In genomic region chr14:105092912-105093425, GRCh38 we compare ENCODE assay signal across 8 cellular contexts. TPM values are rescaled to one million over a fixed set of nuclear protein-coding genes. Genes with fewer than 3 reads are reported as not detected.
DNase-seq lines count a peak whose midpoint lies in the region; ATAC-seq, FAIRE-seq and TF ChIP-seq lines count a peak whose summit lies in the region.

No MANE protein-coding gene starts in this region.

- WGBS in A549 (ENCODE audit: missing lambda C conversion rate), result no CpG with 5 or more reads among the region's 46 CpGs
- 2% methylated on average over 46 of the region's 46 CpGs for WGBS in urinary bladder

- H3K4me1 ChIP-seq in A549, result peaks cover 52% of the 10 kb centered on the region
- no peaks in the 10 kb centered on the region for H3K4me1 ChIP-seq in urinary bladder (ENCODE audit: insufficient read depth)

- H3K36me3 ChIP-seq in urinary bladder (ENCODE audit: insufficient read depth), result no peaks in the 10 kb centered on the region

- CTCF ChIA-PET in A549 (lab: Yijun Ruan, JAX), result interaction anchor here (0.7 to 9.1 kb wide), 5 partner anchors 9 to 163 kb away, joined by 3 to 132 read pairs (median 6); partner anchors contain the start of genes JAG2 and NUDT14

- H3K4me3 ChIP-seq in A549, result peak overlapping the region; percentile 92
- peak overlapping the region; percentile 58 for H3K4me3 ChIP-seq in urinary bladder (ENCODE audit: low read depth, low read length)

- H3K27ac ChIP-seq in A549 (peak overlapping the region; percentile 98 to 100), urinary bladder (ENCODE audit: low read depth) (peak overlapping the region; percentile 84)

- peak; percentile 33; the same call in 1 of the 2 replicates for TF ChIP-seq POLR2A in A549 (IDR thresholded peaks at IDR 0.05; ENCODE audit: low read length)

- no peak for TF ChIP-seq CTCF in A549 (IDR thresholded peaks at IDR 0.05)
- no peak for TF ChIP-seq CTCF in omental fat pad (IDR thresholded peaks at IDR 0.05)

- ATAC-seq in A549, result peak; percentile 1 to 2; a peak in 2 of 6 replicates
- peak; percentile 33 for ATAC-seq in GM19023 (IDR thresholded peaks at IDR 0.05; ENCODE audit: unreplicated experiment)
- peak; percentile 41 for ATAC-seq in omental fat pad (ENCODE audit: low FRiP score)

- H3K4me2 ChIP-seq in A549, result peak overlapping the region; percentile 98

- peak; percentile 77 to 85 for DNase-seq in A549 (ENCODE audit: low read depth in 1 of 2, low spot score in 1 of 2)
- DNase-seq in NCI-H1694 (lab: John Stamatoyannopoulos, UW), result peak; percentile 72
- peak; percentile 38 to 52 for DNase-seq in activated T-helper 1 cell treated with anti-CD3 and anti-CD28 coated beads, Interleukin-2, amount 50 U/mL, for 16 hours (ENCODE audit: low read depth in 1 of 2, low spot score in 1 of 2)
- DNase-seq in fibroblast of peridontal ligament (ENCODE audit: extremely low read depth), result peak; percentile 28
- no peak for DNase-seq in omental fat pad (ENCODE audit: low spot score)
- DNase-seq in KG1 (lab: John Stamatoyannopoulos, UW), result no peak

- H3K9me3 ChIP-seq in A549, result no peaks in the 10 kb centered on the region

- 0 out of 5 replicates have a peak, but pooled peaks of 1 of the 2 experiments have one; percentile 22 for TF ChIP-seq EP300 in A549 (IDR thresholded peaks at IDR 0.05)

- no peak for FAIRE-seq in A549 (lab: Jason Lieb, UNC)

- no peak for TF ChIP-seq RAD21 in A549 (conservative IDR thresholded peaks at IDR 0.05 in 1 of 2, IDR thresholded peaks at IDR 0.05 in 1 of 2)

- POLR2A ChIA-PET in A549 (lab: Yijun Ruan, JAX), result interaction anchor here (0.6 to 2.3 kb wide), 3 partner anchors 72 to 208 kb away, joined by 3 to 15 read pairs (median 3); partner anchors contain the start of genes BRF1, CDCA4 and JAG2

TF ChIP-seq in A549, 52 proteins besides CTCF, POLR2A, EP300 and RAD21:
- TF ChIP-seq TFCP2L1 (CRISPR knock-in tag; IDR thresholded peaks at IDR 0.05) (no peak; the same call in 1 of the 2 replicates), RNF2 (IDR thresholded peaks at IDR 0.05; ENCODE audit: borderline replicate concordance, low read depth) (no peak), ZFP36 (IDR thresholded peaks at IDR 0.05; ENCODE audit: borderline replicate concordance, partially characterized antibody) (peak; percentile 86), EHF (CRISPR knock-in tag; IDR thresholded peaks at IDR 0.05) (no peak), BCL3 (IDR thresholded peaks at IDR 0.05) (peak; percentile 27; the same call in 2 of the 3 replicates), EHMT2 (IDR thresholded peaks at IDR 0.05; ENCODE audit: low read depth) (no peak), ZC3H11A (IDR thresholded peaks at IDR 0.05) (no peak), PHF8 (IDR thresholded peaks at IDR 0.05; ENCODE audit: borderline replicate concordance, low read depth) (peak; percentile 28; the same call in 1 of the 2 replicates), SREBF2 (IDR thresholded peaks at IDR 0.05) (no peak), HOXA7 (CRISPR knock-in tag; IDR thresholded peaks at IDR 0.05) (no peak), ESRRA (IDR thresholded peaks at IDR 0.05; ENCODE audit: borderline replicate concordance, low read length) (no peak), JUN (IDR thresholded peaks at IDR 0.05) (peak in 1 of 2 experiments; percentile 69; a peak in 3 of 5 replicates), FOSB (CRISPR knock-in tag; IDR thresholded peaks at IDR 0.05) (no peak), MYC (IDR thresholded peaks at IDR 0.05; ENCODE audit: borderline replicate concordance, low read length) (no peak), HDAC2 (IDR thresholded peaks at IDR 0.05) (no peak), TP53 (CRISPR knock-in tag; IDR thresholded peaks at IDR 0.05) (0 out of 2 replicates have a peak, but pooled peaks have one; percentile 31), MAFK (IDR thresholded peaks at IDR 0.05; ENCODE audit: partially characterized antibody) (no peak), HOXB5 (CRISPR knock-in tag; IDR thresholded peaks at IDR 0.05) (no peak), HES2 (IDR thresholded peaks at IDR 0.05) (no peak)

RNA-seq across cellular contexts. Expression of gene GPR132, which starts 27.7 kb away (rescaled TPM):
- polyA plus RNA-seq in A549 (2011; rRNA removed) (0.19 and 0.49 TPM in 2 replicates), A549 (2017; fragmentation: RNase III; extraction: RNeasy Plus Mini Kit Qiagen cat#74134 plus additional on column Dnase treatment) (0.16 to 0.22 TPM (median 0.18 TPM) in 3 replicates), urinary bladder (1.3 TPM)
- 0.12 and 0.39 TPM in 2 replicates for polyA plus RNA-seq in A549 (2012; cell fraction: cytosol; rRNA removed)
- polyA plus RNA-seq in A549 (2012; cell fraction: nucleus; rRNA removed), result 2.3 and 3.7 TPM in 2 replicates
- polyA minus RNA-seq in A549 (2011; rRNA and poly(A)+ RNA removed), result 0.62 and 0.73 TPM in 2 replicates
- total RNA-seq in omental fat pad (1 to 10 TPM; 2.7 to 9.0 (median 7.6) TPM), urinary bladder (1.7 TPM)

Comparison
In these comparisons a context has a peak if more than half of its experiments do, and no peak if none do; other contexts are left out.
1. DNase-seq: peak in A549 (2 of 2), NCI-H1694 (single experiment), activated T-helper 1 cell treated with anti-CD3 and anti-CD28 coated beads, Interleukin-2, amount 50 U/mL, for 16 hours (2 of 2) and fibroblast of peridontal ligament (single experiment); none in omental fat pad (single experiment) and KG1 (single experiment).
2. Peak in every context shown above with its lines, with median percentiles within 50 percentile points of each other: ATAC-seq.